ENCODE assay signal across 27 cellular contexts in genomic region chr2:121090088-121090715, GRCh38.
"Had no signal": no experiment of that assay in that cellular context is flagged by ENCODE, and none has a peak within 500 bp of the region (broad histone marks: within the 10 kb centered on the region; RNA-seq: fewer than 3 reads in every experiment).

No MANE protein-coding gene starts in this region.

- H3K36me3 Mint-ChIP-seq: activated CD8-positive, alpha-beta memory T cell treated with anti-CD3 and anti-CD28 coated beads, Interleukin-2, amount 10 ng/mL, durations not matched to agents 7 days and 5 days; activated naive CD8-positive, alpha-beta T cell; brain had no signal

- DNase-seq: activated B cell treated with CpG ODN at 0.5 μM for 24 hours; activated CD4-positive, alpha-beta T cell treated with anti-CD3 and anti-CD28 coated beads for 1 hour; activated CD4-positive, alpha-beta T cell treated with anti-CD3 and anti-CD28 coated beads, Interleukin-2, amount 10 ng/mL, durations not matched to agents 24 days and 14 days; activated CD4-positive, alpha-beta T cell treated with anti-CD3 and anti-CD28 coated beads, Interleukin-2, amount 50 U/mL, for 48 hours; activated CD8-positive, alpha-beta memory T cell treated with anti-CD3 and anti-CD28 coated beads, Interleukin-2, amount 10 ng/mL, durations not matched to agents 7 days and 5 days; activated effector memory CD4-positive, alpha-beta T cell treated with anti-CD3 and anti-CD28 coated beads, Interleukin-2, amount 50 U/mL, for 16 hours; activated naive CD4-positive, alpha-beta T cell treated with anti-CD3 and anti-CD28 coated beads for 36 hours; activated T-cell treated with anti-CD3 and anti-CD28 coated beads, Interleukin-2, amount 50 U/mL, for 4 hours; amygdala; MG63; MV-4-11; NCI-H1092 treated with DMSO at 0.1 percent for 48 hours; NCI-H1417 treated with DMSO at 0.1 percent for 48 hours; NCI-H1694; NCI-H2081; NCI-H446 treated with DMSO at 0.1 percent for 48 hours; NCI-H524 treated with DMSO at 0.1 percent for 48 hours; NCI-H774; NK-92 treated with Interleukin-12 subunit alpha and Interleukin-12 subunit beta, amount 100 ng/mL, for 24 hours; OCI-M1; SHP77 had no signal

- ATAC-seq: activated CD8-positive, alpha-beta memory T cell treated with anti-CD3 and anti-CD28 coated beads, Interleukin-2, amount 10 ng/mL, durations not matched to agents 7 days and 5 days; activated T-cell treated with anti-CD3 and anti-CD28 coated beads, Interleukin-2, amount 50 U/mL, for 4 hours; Panc1 had no signal

- H3K27ac ChIP-seq: RWPE1 had no signal

- H3K4me3 Mint-ChIP-seq: activated B cell treated with CpG ODN at 0.5 μM for 24 hours; activated CD4-positive, alpha-beta T cell treated with anti-CD3 and anti-CD28 coated beads, Interleukin-2, amount 10 ng/mL, durations not matched to agents 24 days and 14 days; activated CD8-positive, alpha-beta memory T cell treated with anti-CD3 and anti-CD28 coated beads, Interleukin-2, amount 10 ng/mL, durations not matched to agents 7 days and 5 days; activated naive CD4-positive, alpha-beta T cell treated with anti-CD3 and anti-CD28 coated beads for 36 hours; activated naive CD8-positive, alpha-beta T cell; activated T-cell treated with anti-CD3 and anti-CD28 coated beads, Interleukin-2, amount 50 U/mL, for 4 hours; brain; central memory CD8-positive, alpha-beta T cell; T-helper 1 cell treated with Interleukin-12 subunit alpha and Interleukin-12 subunit beta and Interleukin-4 antibody, amounts not matched to agents 30 μg/mL and 1 μg/mL, for 36 hours had no signal

- H3K36me3 ChIP-seq: MG63 had no signal

- H3K27me3 Mint-ChIP-seq: activated CD4-positive, alpha-beta T cell treated with anti-CD3 and anti-CD28 coated beads, Interleukin-2, amount 10 ng/mL, durations not matched to agents 24 days and 14 days; activated naive CD8-positive, alpha-beta T cell had no signal

- H3K9me3 ChIP-seq: MG63 had no signal

- H3K9me3 Mint-ChIP-seq: activated B cell treated with CpG ODN at 0.5 μM for 24 hours; activated CD4-positive, alpha-beta T cell treated with anti-CD3 and anti-CD28 coated beads, Interleukin-2, amount 10 ng/mL, durations not matched to agents 24 days and 14 days; activated T-cell treated with anti-CD3 and anti-CD28 coated beads, Interleukin-2, amount 50 U/mL, for 4 hours; central memory CD8-positive, alpha-beta T cell; T-helper 1 cell treated with Interleukin-12 subunit alpha and Interleukin-12 subunit beta and Interleukin-4 antibody, amounts not matched to agents 30 μg/mL and 1 μg/mL, for 36 hours had no signal

- H3K4me1 Mint-ChIP-seq: activated B cell treated with CpG ODN at 0.5 μM for 24 hours; activated CD4-positive, alpha-beta T cell treated with anti-CD3 and anti-CD28 coated beads, Interleukin-2, amount 10 ng/mL, durations not matched to agents 24 days and 14 days; central memory CD8-positive, alpha-beta T cell had no signal

- H3K27ac Mint-ChIP-seq: activated B cell treated with CpG ODN at 0.5 μM for 24 hours; activated CD4-positive, alpha-beta T cell treated with anti-CD3 and anti-CD28 coated beads, Interleukin-2, amount 10 ng/mL, durations not matched to agents 24 days and 14 days; activated CD8-positive, alpha-beta memory T cell treated with anti-CD3 and anti-CD28 coated beads, Interleukin-2, amount 10 ng/mL, durations not matched to agents 7 days and 5 days; activated naive CD4-positive, alpha-beta T cell treated with anti-CD3 and anti-CD28 coated beads for 36 hours; activated naive CD8-positive, alpha-beta T cell; T-helper 1 cell treated with Interleukin-12 subunit alpha and Interleukin-12 subunit beta and Interleukin-4 antibody, amounts not matched to agents 30 μg/mL and 1 μg/mL, for 36 hours had no signal

- H3K4me3 ChIP-seq: MG63 had no signal

- H3K27me3 ChIP-seq: MG63 had no signal
